18 cellular contexts compared by ENCODE assay signal in genomic region chr4:52019941-52020657, GRCh38. TPM values are rescaled to one million over a fixed set of nuclear protein-coding genes. Genes with fewer than 3 reads are reported as not detected.
A peak's percentile ranks its signal among the peaks of the same experiment; 100 is the strongest.
DNase-seq lines count a peak whose midpoint lies in the region; ATAC-seq, FAIRE-seq and TF ChIP-seq lines count a peak whose summit lies in the region.
"Had no signal": no experiment of that assay in that cellular context is flagged by ENCODE, and none has a peak within 500 bp of the region (broad histone marks: within the 10 kb centered on the region; RNA-seq: fewer than 3 reads in every experiment).

Gene LRRC66 (minus strand): TSS chr4:52020363. CDS start chr4:52017613, 2,750 bp downstream.

- H3K27ac ChIP-seq in Peyer's patch (peak within 1 kb of the TSS in 3 of 4 donors; percentile 57 to 82 (median 74)), foreskin keratinocyte (no peak within 1 kb of the TSS)
- H3K27ac ChIP-seq: adrenal gland, left lung, thyroid gland had no signal

- TF ChIP-seq CTCF in Peyer's patch (IDR thresholded peaks at IDR 0.05) (no peak), foreskin keratinocyte (conservative IDR thresholded peaks at IDR 0.05) (no peak), progenitor cell of endocrine pancreas (IDR thresholded peaks at IDR 0.05; ENCODE audit: unreplicated experiment) (no peak)

- H3K4me3 ChIP-seq in Peyer's patch: peak within 1 kb of the TSS in 2 of 4 donors; percentile 24 to 26
- H3K4me3 ChIP-seq: adrenal gland, left lung, thyroid gland had no signal

- H3K36me3 Mint-ChIP-seq in activated naive CD4-positive, alpha-beta T cell treated with anti-CD3 and anti-CD28 coated beads, Interleukin-2, amount 50 U/mL, for 24 hours: no peaks in the 10 kb centered on the region
- H3K36me3 Mint-ChIP-seq in progenitor cell of endocrine pancreas (ENCODE audit: insufficient read depth): peaks cover 11% of the 10 kb centered on the region
- H3K36me3 Mint-ChIP-seq: natural killer cell had no signal

- H3K27me3 ChIP-seq in Peyer's patch: no peaks in the 10 kb centered on the region
- no peaks in the 10 kb centered on the region for H3K27me3 ChIP-seq in foreskin keratinocyte
- H3K27me3 ChIP-seq: adrenal gland, left lung, thyroid gland had no signal

- no peak within 1 kb of the TSS for H3K4me3 Mint-ChIP-seq in activated naive CD4-positive, alpha-beta T cell treated with anti-CD3 and anti-CD28 coated beads, Interleukin-2, amount 50 U/mL, for 24 hours
- H3K4me3 Mint-ChIP-seq in progenitor cell of endocrine pancreas (ENCODE audit: low read depth): no peak within 1 kb of the TSS
- H3K4me3 Mint-ChIP-seq: natural killer cell had no signal

- no peak for DNase-seq in activated naive CD4-positive, alpha-beta T cell (lab: John Stamatoyannopoulos, UW)
- peak in 2 of 3 donors; percentile 87 to 90 for DNase-seq in Peyer's patch
- DNase-seq in foreskin keratinocyte: no peak
- no peak for DNase-seq in progenitor cell of endocrine pancreas (ENCODE audit: low spot score, unreplicated experiment)
- DNase-seq in H54 (ENCODE audit: insufficient read length, low spot score): no peak
- DNase-seq in SHP77 treated with DMSO at 0.1 percent for 48 hours (lab: John Stamatoyannopoulos, UW): no peak
- DNase-seq: activated CD4-positive, alpha-beta T cell treated with anti-CD3 and anti-CD28 coated beads for 1 hour; activated T-cell treated with anti-CD3 and anti-CD28 coated beads for 4 hours; left lung; natural killer cell; NCI-H187 treated with DMSO at 0.1 percent for 48 hours; NCI-H524; thyroid gland had no signal

- no peaks in the 10 kb centered on the region for H3K27me3 Mint-ChIP-seq in activated naive CD4-positive, alpha-beta T cell treated with anti-CD3 and anti-CD28 coated beads, Interleukin-2, amount 50 U/mL, for 24 hours
- H3K27me3 Mint-ChIP-seq in progenitor cell of endocrine pancreas: no peaks in the 10 kb centered on the region

- peaks cover 0 to 21% (median 0%) of the 10 kb centered on the region in 3 donors for H3K36me3 ChIP-seq in Peyer's patch

- peak within 1 kb of the TSS; percentile 32 for H3K27ac Mint-ChIP-seq in activated naive CD4-positive, alpha-beta T cell treated with anti-CD3 and anti-CD28 coated beads, Interleukin-2, amount 50 U/mL, for 24 hours
- peak within 1 kb of the TSS; percentile 30 for H3K27ac Mint-ChIP-seq in progenitor cell of endocrine pancreas
- H3K27ac Mint-ChIP-seq: natural killer cell had no signal

- TF ChIP-seq POLR2A in Peyer's patch (IDR thresholded peaks at IDR 0.05) (peak in 1 of 2 donors; percentile 11), H54 (IDR thresholded peaks at IDR 0.05; ENCODE audit: low read depth, low read length) (no peak)

- ATAC-seq in foreskin keratinocyte: peak; percentile 38
- no peak for ATAC-seq in HG03097 (IDR thresholded peaks at IDR 0.05; ENCODE audit: low FRiP score, unreplicated experiment)
- ATAC-seq: left lung, natural killer cell had no signal

- H3K4me1 ChIP-seq in Peyer's patch: peaks cover 0 to 10% (median 0%) of the 10 kb centered on the region in 4 donors
- peaks cover 9% of the 10 kb centered on the region for H3K4me1 ChIP-seq in foreskin keratinocyte
- H3K4me1 ChIP-seq: adrenal gland, left lung, thyroid gland had no signal

- no peaks in the 10 kb centered on the region for H3K9me3 Mint-ChIP-seq in activated naive CD4-positive, alpha-beta T cell treated with anti-CD3 and anti-CD28 coated beads, Interleukin-2, amount 50 U/mL, for 24 hours
- no peaks in the 10 kb centered on the region for H3K9me3 Mint-ChIP-seq in progenitor cell of endocrine pancreas (ENCODE audit: low read depth)
- H3K9me3 Mint-ChIP-seq: natural killer cell had no signal

- H3K4me1 Mint-ChIP-seq in activated naive CD4-positive, alpha-beta T cell treated with anti-CD3 and anti-CD28 coated beads, Interleukin-2, amount 50 U/mL, for 24 hours: no peaks in the 10 kb centered on the region
- H3K4me1 Mint-ChIP-seq in progenitor cell of endocrine pancreas (ENCODE audit: low read depth): peaks cover 6% of the 10 kb centered on the region
- H3K4me1 Mint-ChIP-seq: natural killer cell had no signal

- H3K9me3 ChIP-seq in Peyer's patch: no peaks in the 10 kb centered on the region
- H3K9me3 ChIP-seq: adrenal gland, left lung, thyroid gland had no signal

- no peak for FAIRE-seq in H54 (lab: Jason Lieb, UNC)
- FAIRE-seq: GM18507, GM19239 had no signal

RNA-seq across cellular contexts. Expression of gene LRRC66, which starts in this region (rescaled TPM):
- 10 to 100 TPM in 3 of 4 donors, 1 to 10 TPM in 1; 1.7 to 53.4 (median 36.9) TPM for total RNA-seq in Peyer's patch
- total RNA-seq in foreskin keratinocyte: 0.10 and 0.14 TPM in 2 replicates
- 0.02 and 0.08 TPM in 2 replicates for polyA plus RNA-seq in foreskin keratinocyte
- 0.38 and 0.58 TPM in 2 replicates for total RNA-seq in progenitor cell of endocrine pancreas
- total RNA-seq: natural killer cell had no signal

Comparison
In these comparisons a context has a peak if more than half of its experiments do, and no peak if none do; other contexts are left out.
1. Peak in ATAC-seq in foreskin keratinocyte; RNA of the gene not detected or under 1 TPM.
2. DNase-seq: peak in Peyer's patch (2 of 3); none in activated naive CD4-positive, alpha-beta T cell (0 of 4), foreskin keratinocyte (0 of 2), progenitor cell of endocrine pancreas (single experiment), H54 (single experiment) and SHP77 treated with DMSO at 0.1 percent for 48 hours (single experiment).